ENCODE assay signal across 22 cellular contexts in genomic region chr3:98964784-98965183, GRCh38.
DNase-seq lines count a peak whose midpoint lies in the region; ATAC-seq, FAIRE-seq and TF ChIP-seq lines count a peak whose summit lies in the region.
"Had no signal": no experiment of that assay in that cellular context is flagged by ENCODE, and none has a peak within 500 bp of the region (broad histone marks: within the 10 kb centered on the region; RNA-seq: fewer than 3 reads in every experiment).

No MANE protein-coding gene starts in this region.

- H3K4me3 Mint-ChIP-seq in activated CD8-positive, alpha-beta T cell treated with anti-CD3 and anti-CD28 coated beads, Interleukin-2, amount 10 ng/mL, durations not matched to agents 7 days and 5 days, result no peak overlapping the region
- H3K4me3 Mint-ChIP-seq: CD14-positive monocyte had no signal

- no peak for TF ChIP-seq POLR2A in GM12892 (IDR thresholded peaks at IDR 0.05; ENCODE audit: low read depth, low read length)

- DNase-seq in GM12892 (ENCODE audit: insufficient read length), result no peak
- DNase-seq in M059J (ENCODE audit: low read depth), result peak; percentile 68
- DNase-seq in epithelial cell of prostate (ENCODE audit: low read depth, low spot score), result no peak
- peak; percentile 25 for DNase-seq in renal cortical epithelial cell (ENCODE audit: low read depth)
- no peak for DNase-seq in activated CD8-positive, alpha-beta T cell treated with anti-CD3 and anti-CD28 coated beads, Interleukin-2, amount 10 ng/mL, durations not matched to agents 7 days and 5 days
- DNase-seq in GM20000 (ENCODE audit: low spot score), result no peak
- no peak for DNase-seq in DMS79 treated with DMSO at 0.1 percent for 48 hours (lab: John Stamatoyannopoulos, UW)
- DNase-seq: DMS53, EL, GF-D8, KBM-7, NCI-H1092, NCI-H1436, NCI-H187 treated with DMSO at 0.1 percent for 48 hours, NCI-H2107, NCI-H69, SJCRH30 had no signal

- POLR2A ChIA-PET in activated CD8-positive, alpha-beta T cell treated with anti-CD3 and anti-CD28 coated beads, Interleukin-2, amount 10 ng/mL, durations not matched to agents 7 days and 5 days (lab: Charles Lee), result no interaction called here

- peak; percentile 42 for FAIRE-seq in GM12892 (lab: Jason Lieb, UNC)
- FAIRE-seq: D721Med, GM19239, HepG2 had no signal

- no peaks in the 10 kb centered on the region for H3K9me3 Mint-ChIP-seq in activated CD8-positive, alpha-beta T cell treated with anti-CD3 and anti-CD28 coated beads, Interleukin-2, amount 10 ng/mL, durations not matched to agents 7 days and 5 days (ENCODE audit: insufficient read depth)
- H3K9me3 Mint-ChIP-seq: CD14-positive monocyte had no signal

- H3K4me1 Mint-ChIP-seq in activated CD8-positive, alpha-beta T cell treated with anti-CD3 and anti-CD28 coated beads, Interleukin-2, amount 10 ng/mL, durations not matched to agents 7 days and 5 days (ENCODE audit: low read depth), result no peaks in the 10 kb centered on the region
- H3K4me1 Mint-ChIP-seq: CD14-positive monocyte had no signal

- H3K36me3 Mint-ChIP-seq in activated CD8-positive, alpha-beta T cell treated with anti-CD3 and anti-CD28 coated beads, Interleukin-2, amount 10 ng/mL, durations not matched to agents 7 days and 5 days (ENCODE audit: low read depth), result no peaks in the 10 kb centered on the region
- H3K36me3 Mint-ChIP-seq: CD14-positive monocyte had no signal

- H3K27me3 Mint-ChIP-seq in activated CD8-positive, alpha-beta T cell treated with anti-CD3 and anti-CD28 coated beads, Interleukin-2, amount 10 ng/mL, durations not matched to agents 7 days and 5 days (ENCODE audit: low read depth), result peaks cover 2% of the 10 kb centered on the region

- no peak for ATAC-seq in activated CD8-positive, alpha-beta T cell treated with anti-CD3 and anti-CD28 coated beads, Interleukin-2, amount 10 ng/mL, durations not matched to agents 7 days and 5 days
- ATAC-seq: HepG2, Panc1 had no signal

- H3K27ac ChIP-seq in epithelial cell of prostate, result peak overlapping the region; percentile 99
- H3K27ac ChIP-seq: SJCRH30 had no signal

- no peak overlapping the region for H3K27ac Mint-ChIP-seq in activated CD8-positive, alpha-beta T cell treated with anti-CD3 and anti-CD28 coated beads, Interleukin-2, amount 10 ng/mL, durations not matched to agents 7 days and 5 days
- H3K27ac Mint-ChIP-seq: CD14-positive monocyte had no signal

- CTCF ChIA-PET in activated CD8-positive, alpha-beta T cell treated with anti-CD3 and anti-CD28 coated beads, Interleukin-2, amount 10 ng/mL, durations not matched to agents 7 days and 5 days (lab: Charles Lee), result no interaction called here

- no peak for TF ChIP-seq CTCF in GM20000 (IDR thresholded peaks at IDR 0.05; ENCODE audit: extremely low read depth, missing control alignments)

Comparison
In these comparisons a context has a peak if more than half of its experiments do, and no peak if none do; other contexts are left out.
1. DNase-seq: peak in M059J (single experiment) and renal cortical epithelial cell (single experiment); none in GM12892 (single experiment), epithelial cell of prostate (single experiment), activated CD8-positive, alpha-beta T cell treated with anti-CD3 and anti-CD28 coated beads, Interleukin-2, amount 10 ng/mL, durations not matched to agents 7 days and 5 days (single experiment), GM20000 (single experiment) and DMS79 treated with DMSO at 0.1 percent for 48 hours (single experiment).